In the genomic region with DNA sequence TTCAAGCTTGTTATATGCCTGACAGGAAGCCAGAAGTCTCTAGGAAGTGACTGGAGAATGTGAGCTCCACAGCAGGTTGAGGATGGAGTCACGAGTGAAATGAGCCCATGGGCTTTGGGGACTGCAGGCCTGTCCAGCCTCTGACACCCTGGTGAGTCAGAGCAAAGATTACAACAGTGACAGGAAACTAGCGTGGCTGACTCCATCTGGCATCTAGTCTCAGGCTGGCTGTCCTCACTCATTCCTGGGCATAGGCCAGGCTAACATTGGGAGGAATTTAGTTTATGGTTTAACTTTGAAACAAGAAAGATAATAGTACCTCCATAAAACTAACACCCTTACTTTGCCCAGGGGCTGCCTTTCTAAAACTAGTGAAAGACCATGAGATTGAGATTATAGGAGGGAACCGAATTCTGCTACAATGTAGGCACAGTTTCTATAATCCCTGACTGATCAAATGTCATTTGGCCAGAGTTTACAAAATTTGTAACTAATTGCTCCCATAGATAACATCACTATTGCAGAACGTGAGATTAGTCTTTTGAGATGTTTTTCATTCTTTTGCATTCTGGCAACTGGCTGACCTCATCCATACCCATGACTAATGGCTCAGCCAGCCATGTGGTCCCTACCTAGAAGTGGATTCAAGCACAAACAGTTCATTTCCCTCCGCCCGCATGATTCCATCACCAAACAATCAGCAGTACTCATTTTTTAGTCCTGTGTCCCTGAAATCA, we compare ENCODE assay signal across 12 cellular contexts. TPM values are rescaled to one million over a fixed set of nuclear protein-coding genes. Genes with fewer than 3 reads are reported as not detected.
A peak's percentile ranks its signal among the peaks of the same experiment; 100 is the strongest.
DNase-seq lines count a peak whose midpoint lies in the region; ATAC-seq, FAIRE-seq and TF ChIP-seq lines count a peak whose summit lies in the region.
"Had no signal": no experiment of that assay in that cellular context is flagged by ENCODE, and none has a peak within 500 bp of the region (broad histone marks: within the 10 kb centered on the region; RNA-seq: fewer than 3 reads in every experiment).

No MANE protein-coding gene starts in this region.

- H3K4me1 Mint-ChIP-seq in GM23338: no peaks in the 10 kb centered on the region
- H3K4me1 Mint-ChIP-seq: activated naive CD8-positive, alpha-beta T cell treated with anti-CD3 and anti-CD28 coated beads, Interleukin-2, amount 10 ng/mL, durations not matched to agents 7 days and 5 days; immature natural killer cell had no signal

- no peak overlapping the region for H2AFZ ChIP-seq in ACC112 (ENCODE audit: low read length, unreplicated experiment)
- H2AFZ ChIP-seq in keratinocyte (ENCODE audit: control insufficient read depth, low read length): no peak overlapping the region
- no peak overlapping the region for H2AFZ ChIP-seq in GM23338

- H3K9me3 Mint-ChIP-seq in GM23338: peaks cover 100% of the 10 kb centered on the region
- H3K9me3 Mint-ChIP-seq: activated naive CD8-positive, alpha-beta T cell treated with anti-CD3 and anti-CD28 coated beads, Interleukin-2, amount 10 ng/mL, durations not matched to agents 7 days and 5 days; immature natural killer cell had no signal

- H3K9me1 ChIP-seq in keratinocyte (ENCODE audit: control insufficient read depth, extremely low read depth, insufficient read depth, low read length): no peaks in the 10 kb centered on the region

- H3K4me1 ChIP-seq in ACC112 (ENCODE audit: control insufficient read depth, insufficient read depth, low read length, unreplicated experiment): peaks cover 28% of the 10 kb centered on the region
- H3K4me1 ChIP-seq in keratinocyte (ENCODE audit: control insufficient read depth, extremely low read depth, insufficient read depth, low read length): peaks cover 30% of the 10 kb centered on the region
- no peaks in the 10 kb centered on the region for H3K4me1 ChIP-seq in GM23338 (ENCODE audit: insufficient read depth)

- H4K20me1 ChIP-seq in keratinocyte (ENCODE audit: control insufficient read depth, extremely low read depth, insufficient read depth, low read length): no peaks in the 10 kb centered on the region
- H4K20me1 ChIP-seq in GM23338 (replicated peaks; ENCODE audit: insufficient read depth): no peaks in the 10 kb centered on the region

- 0 out of 2 replicates have a peak, but pooled peaks cover 5% of the 10 kb centered on the region for H3K9me2 ChIP-seq in GM23338 (ENCODE audit: insufficient read depth)

- H3K4me3 ChIP-seq in ACC112 (ENCODE audit: low read depth, low read length) (no peak overlapping the region), keratinocyte (ENCODE audit: control insufficient read depth in 2 of 3, extremely low read depth in 1 of 3, insufficient read depth in 2 of 3, low read depth in 1 of 3, low read length in 3 of 3) (peak overlapping the region in 1 of 3 experiments; percentile 42), GM23338 (no peak overlapping the region)

- peak; percentile 81 for FAIRE-seq in HTR-8/SVneo (lab: Jason Lieb, UNC)
- FAIRE-seq in keratinocyte (lab: Jason Lieb, UNC): peak; percentile 99

- no peaks in the 10 kb centered on the region for H3F3A ChIP-seq in GM23338 (replicated peaks; ENCODE audit: low read depth)

- no peak overlapping the region for H3K27ac Mint-ChIP-seq in GM23338
- H3K27ac Mint-ChIP-seq: activated naive CD8-positive, alpha-beta T cell treated with anti-CD3 and anti-CD28 coated beads, Interleukin-2, amount 10 ng/mL, durations not matched to agents 7 days and 5 days; immature natural killer cell had no signal

- H3K36me3 Mint-ChIP-seq in GM23338 (ENCODE audit: low read depth): peaks cover 31% of the 10 kb centered on the region
- H3K36me3 Mint-ChIP-seq: activated naive CD8-positive, alpha-beta T cell treated with anti-CD3 and anti-CD28 coated beads, Interleukin-2, amount 10 ng/mL, durations not matched to agents 7 days and 5 days; immature natural killer cell had no signal

- peak overlapping the region; percentile 97 for H3K27ac ChIP-seq in ACC112 (ENCODE audit: low read depth, low read length)
- peak overlapping the region; percentile 0 for H3K27ac ChIP-seq in caudate nucleus (ENCODE audit: low read depth, low read length)
- peak overlapping the region; percentile 91 for H3K27ac ChIP-seq in keratinocyte (ENCODE audit: control insufficient read depth, insufficient read depth, low read length)
- no peak overlapping the region for H3K27ac ChIP-seq in GM23338 (ENCODE audit: low read depth)
- H3K27ac ChIP-seq: C4-2B had no signal

- no peak overlapping the region for H3K4me3 Mint-ChIP-seq in GM23338
- H3K4me3 Mint-ChIP-seq: activated naive CD8-positive, alpha-beta T cell treated with anti-CD3 and anti-CD28 coated beads, Interleukin-2, amount 10 ng/mL, durations not matched to agents 7 days and 5 days; immature natural killer cell had no signal

- H3K27me3 Mint-ChIP-seq in GM23338 (ENCODE audit: insufficient read depth, low read depth, poor library complexity): peaks cover 17% of the 10 kb centered on the region

- TF ChIP-seq CTCF in keratinocyte (optimal IDR thresholded peaks at IDR 0.05 in 1 of 3, IDR thresholded peaks at IDR 0.05 in 1 of 3, conservative IDR thresholded peaks at IDR 0.05 in 1 of 3; ENCODE audit: extremely low read depth in 1 of 3, insufficient read depth in 2 of 3, low read length in 3 of 3) (no peak), GM23338 (conservative IDR thresholded peaks at IDR 0.05; ENCODE audit: low read depth in 2 of 2) (no peak)

- DNase-seq in HTR-8/SVneo (ENCODE audit: insufficient read length, low spot score): peak; percentile 65
- DNase-seq in caudate nucleus (lab: John Stamatoyannopoulos, UW): peak in 3 of 61 donors; percentile 12 to 30 (median 19)
- DNase-seq in keratinocyte (ENCODE audit: low read depth, low spot score): peak; percentile 88
- DNase-seq in activated CD4-positive, alpha-beta T cell treated with anti-CD3 and anti-CD28 coated beads for 4 hours: no peak
- DNase-seq in activated T-cell treated with anti-CD3 and anti-CD28 coated beads, Interleukin-2, amount 50 U/mL, for 1 hour: no peak
- no peak for DNase-seq in GM23338 (ENCODE audit: low spot score)
- DNase-seq in activated CD4-positive, alpha-beta T cell treated with anti-CD3 and anti-CD28 coated beads for 1 hour: no peak
- DNase-seq: activated naive CD8-positive, alpha-beta T cell treated with anti-CD3 and anti-CD28 coated beads, Interleukin-2, amount 10 ng/mL, durations not matched to agents 7 days and 5 days; immature natural killer cell; NCI-H1436 treated with DMSO at 0.1 percent for 48 hours had no signal

- ATAC-seq in GM23338: no peak

- H3K9me3 ChIP-seq in keratinocyte (ENCODE audit: control insufficient read depth, low read depth, low read length): no peaks in the 10 kb centered on the region

- no peaks in the 10 kb centered on the region for H3K36me3 ChIP-seq in ACC112 (ENCODE audit: insufficient read depth, low read length)
- no peaks in the 10 kb centered on the region for H3K36me3 ChIP-seq in keratinocyte (ENCODE audit: control insufficient read depth in 2 of 2, extremely low read depth in 1 of 2, insufficient read depth in 2 of 2, low read length in 2 of 2)
- H3K36me3 ChIP-seq in GM23338 (ENCODE audit: insufficient read depth): no peaks in the 10 kb centered on the region

- H3K79me2 ChIP-seq in ACC112 (ENCODE audit: control insufficient read depth, insufficient read depth, low read length, unreplicated experiment) (no peaks in the 10 kb centered on the region), keratinocyte (ENCODE audit: control insufficient read depth, insufficient read depth, low read length) (no peaks in the 10 kb centered on the region), GM23338 (replicated peaks; ENCODE audit: insufficient read depth) (no peaks in the 10 kb centered on the region)

- H3K4me2 ChIP-seq in keratinocyte (ENCODE audit: control insufficient read depth, extremely low read depth, insufficient read depth, low read depth, low read length) (peak overlapping the region; percentile 57), GM23338 (no peak overlapping the region)

- H3K27me3 ChIP-seq in ACC112 (ENCODE audit: insufficient read depth, low read length): no peaks in the 10 kb centered on the region
- no peaks in the 10 kb centered on the region for H3K27me3 ChIP-seq in keratinocyte (ENCODE audit: control insufficient read depth, extremely low read depth, insufficient read depth, low read length)
- no peaks in the 10 kb centered on the region for H3K27me3 ChIP-seq in GM23338 (ENCODE audit: insufficient read depth)

- dilution Hi-C loops in keratinocyte (cut with MboI; ENCODE audit: extremely low pct_ligation_motif_present, low sequenced_read_pairs): no loop called here

- H3K9ac ChIP-seq in keratinocyte (ENCODE audit: control insufficient read depth, extremely low read depth, insufficient read depth, low read length): peak overlapping the region; percentile 57

TF ChIP-seq in GM23338, 12 proteins besides CTCF, POLR2A, EP300 and RAD21 (continues in another document):
- TF ChIP-seq STAT1 (IDR thresholded peaks at IDR 0.05; ENCODE audit: unreplicated experiment) (no peak), CREB1 (CRISPR knock-in tag; IDR thresholded peaks at IDR 0.05; ENCODE audit: low read depth) (no peak), ZNF114 (CRISPR knock-in tag; IDR thresholded peaks at IDR 0.05) (no peak)

RNA-seq across cellular contexts. Expression of gene PSG1, which starts 28.4 kb away (rescaled TPM):
- polyA plus RNA-seq in keratinocyte (0.24 to 0.28 TPM (median 0.27 TPM) in 3 replicates), GM23338 (2016; fragmentation: Nextera tagmentation; extraction: Ambion mirVana) (not detected in 2 replicates)
- polyA plus RNA-seq in keratinocyte (2011; ENCODE audit: low read depth): 1.0 TPM
- 0.27 and 0.50 TPM in 2 replicates for polyA plus RNA-seq in keratinocyte (2011; cell fraction: cytosol; rRNA removed)
- 1.6 and 2.4 TPM in 2 replicates for polyA plus RNA-seq in keratinocyte (2011; cell fraction: nucleus; rRNA removed)
- 0.37 and 2.0 TPM in 2 replicates for polyA plus RNA-seq in keratinocyte (2012; ENCODE audit: low replicate concordance)
- polyA minus RNA-seq in keratinocyte: 0.06 to 1.5 TPM (median 0.20 TPM) in 3 replicates
- not detected for polyA minus RNA-seq in keratinocyte (2011; cell fraction: cytosol; rRNA and poly(A)+ RNA removed)
- polyA minus RNA-seq in keratinocyte (2011; cell fraction: nucleus; rRNA and poly(A)+ RNA removed): 0.42 and 1.2 TPM in 2 replicates
- total RNA-seq in GM23338 (2014; rRNA removed; shearing (Covaris generic)): not detected in 2 replicates
- total RNA-seq: activated naive CD8-positive, alpha-beta T cell treated with anti-CD3 and anti-CD28 coated beads, Interleukin-2, amount 10 ng/mL, durations not matched to agents 7 days and 5 days had no signal
- polyA plus RNA-seq: immature natural killer cell had no signal

Comparison
In these comparisons a context has a peak if more than half of its experiments do, and no peak if none do; other contexts are left out.
1. DNase-seq: peak in HTR-8/SVneo (single experiment) and keratinocyte (single experiment); none in activated CD4-positive, alpha-beta T cell treated with anti-CD3 and anti-CD28 coated beads for 4 hours (0 of 2), activated T-cell treated with anti-CD3 and anti-CD28 coated beads, Interleukin-2, amount 50 U/mL, for 1 hour (single experiment), GM23338 (single experiment) and activated CD4-positive, alpha-beta T cell treated with anti-CD3 and anti-CD28 coated beads for 1 hour (single experiment).